Comparison of ENCODE assay signal across 1 cellular context in genomic region chr1:32107742-32108661, GRCh38.
TF ChIP-seq lines count a peak whose summit lies in the region.

KPNA6 (plus strand) TSS chr1:32108056; CDS start chr1:32108131, 75 bp downstream.

TF ChIP-seq in HepG2, 621 proteins besides CTCF, POLR2A, EP300 and RAD21 (continued from another document and continues in another):
- TF ChIP-seq, protein P1, sequence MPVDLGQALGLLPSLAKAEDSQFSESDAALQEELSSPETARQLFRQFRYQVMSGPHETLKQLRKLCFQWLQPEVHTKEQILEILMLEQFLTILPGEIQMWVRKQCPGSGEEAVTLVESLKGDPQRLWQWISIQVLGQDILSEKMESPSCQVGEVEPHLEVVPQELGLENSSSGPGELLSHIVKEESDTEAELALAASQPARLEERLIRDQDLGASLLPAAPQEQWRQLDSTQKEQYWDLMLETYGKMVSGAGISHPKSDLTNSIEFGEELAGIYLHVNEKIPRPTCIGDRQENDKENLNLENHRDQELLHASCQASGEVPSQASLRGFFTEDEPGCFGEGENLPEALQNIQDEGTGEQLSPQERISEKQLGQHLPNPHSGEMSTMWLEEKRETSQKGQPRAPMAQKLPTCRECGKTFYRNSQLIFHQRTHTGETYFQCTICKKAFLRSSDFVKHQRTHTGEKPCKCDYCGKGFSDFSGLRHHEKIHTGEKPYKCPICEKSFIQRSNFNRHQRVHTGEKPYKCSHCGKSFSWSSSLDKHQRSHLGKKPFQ (CRISPR knock-in tag; IDR thresholded peaks at IDR 0.05; ENCODE audit: insufficient replicate concordance): peak; percentile 29
- TF ChIP-seq ZNF747 (CRISPR knock-in tag; IDR thresholded peaks at IDR 0.05; ENCODE audit: borderline replicate concordance): no peak
- no peak for TF ChIP-seq JUN (CRISPR knock-in tag; IDR thresholded peaks at IDR 0.05)
- peak; percentile 78 for TF ChIP-seq POLR2G (IDR thresholded peaks at IDR 0.05; ENCODE audit: low read depth, low read length)
- TF ChIP-seq AGO1 (IDR thresholded peaks at IDR 0.05; ENCODE audit: low read depth, low read length, poor library complexity, severe bottlenecking): no peak
- no peak for TF ChIP-seq ATF7-NPFF (CRISPR knock-in tag; IDR thresholded peaks at IDR 0.05; ENCODE audit: low read depth)
- TF ChIP-seq, protein P2, sequence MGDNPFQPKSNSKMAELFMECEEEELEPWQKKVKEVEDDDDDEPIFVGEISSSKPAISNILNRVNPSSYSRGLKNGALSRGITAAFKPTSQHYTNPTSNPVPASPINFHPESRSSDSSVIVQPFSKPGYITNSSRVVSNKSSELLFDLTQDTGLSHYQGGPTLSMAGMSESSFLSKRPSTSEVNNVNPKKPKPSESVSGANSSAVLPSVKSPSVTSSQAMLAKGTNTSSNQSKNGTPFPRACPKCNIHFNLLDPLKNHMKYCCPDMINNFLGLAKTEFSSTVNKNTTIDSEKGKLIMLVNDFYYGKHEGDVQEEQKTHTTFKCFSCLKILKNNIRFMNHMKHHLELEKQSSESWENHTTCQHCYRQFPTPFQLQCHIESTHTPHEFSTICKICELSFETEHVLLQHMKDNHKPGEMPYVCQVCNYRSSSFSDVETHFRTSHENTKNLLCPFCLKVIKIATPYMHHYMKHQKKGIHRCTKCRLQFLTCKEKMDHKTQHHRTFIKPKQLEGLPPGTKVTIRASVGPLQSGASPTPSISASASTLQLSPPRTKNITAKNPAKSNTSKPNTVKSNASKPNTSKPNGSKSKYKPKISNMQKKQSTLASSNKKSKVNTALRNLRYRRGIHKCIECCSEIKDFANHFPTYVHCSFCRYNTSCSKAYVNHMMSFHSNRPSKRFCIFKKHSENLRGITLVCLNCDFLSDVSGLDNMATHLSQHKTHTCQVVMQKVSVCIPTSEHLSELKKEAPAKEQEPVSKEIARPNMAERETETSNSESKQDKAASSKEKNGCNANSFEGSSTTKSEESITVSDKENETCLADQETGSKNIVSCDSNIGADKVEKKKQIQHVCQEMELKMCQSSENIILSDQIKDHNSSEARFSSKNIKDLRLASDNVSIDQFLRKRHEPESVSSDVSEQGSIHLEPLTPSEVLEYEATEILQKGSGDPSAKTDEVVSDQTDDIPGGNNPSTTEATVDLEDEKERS (CRISPR knock-in tag; IDR thresholded peaks at IDR 0.05): no peak
- peak; percentile 44; the same call in 1 of the 2 replicates for TF ChIP-seq TEF (CRISPR knock-in tag; IDR thresholded peaks at IDR 0.05)
- no peak for TF ChIP-seq KDM1A (CRISPR knock-in tag; IDR thresholded peaks at IDR 0.05)
- TF ChIP-seq, protein P3, sequence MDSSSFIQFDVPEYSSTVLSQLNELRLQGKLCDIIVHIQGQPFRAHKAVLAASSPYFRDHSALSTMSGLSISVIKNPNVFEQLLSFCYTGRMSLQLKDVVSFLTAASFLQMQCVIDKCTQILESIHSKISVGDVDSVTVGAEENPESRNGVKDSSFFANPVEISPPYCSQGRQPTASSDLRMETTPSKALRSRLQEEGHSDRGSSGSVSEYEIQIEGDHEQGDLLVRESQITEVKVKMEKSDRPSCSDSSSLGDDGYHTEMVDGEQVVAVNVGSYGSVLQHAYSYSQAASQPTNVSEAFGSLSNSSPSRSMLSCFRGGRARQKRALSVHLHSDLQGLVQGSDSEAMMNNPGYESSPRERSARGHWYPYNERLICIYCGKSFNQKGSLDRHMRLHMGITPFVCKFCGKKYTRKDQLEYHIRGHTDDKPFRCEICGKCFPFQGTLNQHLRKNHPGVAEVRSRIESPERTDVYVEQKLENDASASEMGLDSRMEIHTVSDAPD (CRISPR knock-in tag; IDR thresholded peaks at IDR 0.05): no peak; the same call in 1 of the 2 replicates
- TF ChIP-seq ZNF121 (CRISPR knock-in tag; IDR thresholded peaks at IDR 0.05): 0 out of 2 replicates have a peak, but pooled peaks have one; percentile 55
- TF ChIP-seq ZNF282 (IDR thresholded peaks at IDR 0.05; ENCODE audit: partially characterized antibody): no peak
- TF ChIP-seq CCDC6 (CRISPR knock-in tag; IDR thresholded peaks at IDR 0.05): 0 out of 2 replicates have a peak, but pooled peaks have one; percentile 32
- TF ChIP-seq ZNF740 (CRISPR knock-in tag; IDR thresholded peaks at IDR 0.05): 0 out of 2 replicates have a peak, but pooled peaks have one; percentile 44
- no peak for TF ChIP-seq ZNF292 (CRISPR knock-in tag; IDR thresholded peaks at IDR 0.05; ENCODE audit: borderline replicate concordance, low read depth)
- no peak for TF ChIP-seq ZSCAN12 (CRISPR knock-in tag; IDR thresholded peaks at IDR 0.05)
- TF ChIP-seq ATRX (CRISPR knock-in tag; IDR thresholded peaks at IDR 0.05; ENCODE audit: borderline replicate concordance): no peak
- 0 out of 2 replicates have a peak, but pooled peaks have one; percentile 77 for TF ChIP-seq SIN3A (IDR thresholded peaks at IDR 0.05; ENCODE audit: borderline replicate concordance, low read depth, low read length)
- no peak for TF ChIP-seq CHCHD3 (CRISPR knock-in tag; IDR thresholded peaks at IDR 0.05)
- TF ChIP-seq PAF1 (CRISPR knock-in tag; IDR thresholded peaks at IDR 0.05): no peak
- TF ChIP-seq THYN1 (CRISPR knock-in tag; IDR thresholded peaks at IDR 0.05; ENCODE audit: borderline replicate concordance, low read depth): no peak
- peak; percentile 20; the same call in 1 of the 2 replicates for TF ChIP-seq TFAP4 (IDR thresholded peaks at IDR 0.05; ENCODE audit: borderline replicate concordance, low read depth)
- no peak for TF ChIP-seq ZMAT5 (CRISPR knock-in tag; IDR thresholded peaks at IDR 0.05; ENCODE audit: borderline replicate concordance, low read depth)
- TF ChIP-seq KAT8 (CRISPR knock-in tag; IDR thresholded peaks at IDR 0.05): peak; percentile 88
- no peak; the same call in 1 of the 2 replicates for TF ChIP-seq MXD4 (CRISPR knock-in tag; IDR thresholded peaks at IDR 0.05)
- TF ChIP-seq FOXM1 (CRISPR knock-in tag; IDR thresholded peaks at IDR 0.05): no peak
- no peak for TF ChIP-seq ZFP36L2 (CRISPR knock-in tag; IDR thresholded peaks at IDR 0.05)
- TF ChIP-seq, protein P4, sequence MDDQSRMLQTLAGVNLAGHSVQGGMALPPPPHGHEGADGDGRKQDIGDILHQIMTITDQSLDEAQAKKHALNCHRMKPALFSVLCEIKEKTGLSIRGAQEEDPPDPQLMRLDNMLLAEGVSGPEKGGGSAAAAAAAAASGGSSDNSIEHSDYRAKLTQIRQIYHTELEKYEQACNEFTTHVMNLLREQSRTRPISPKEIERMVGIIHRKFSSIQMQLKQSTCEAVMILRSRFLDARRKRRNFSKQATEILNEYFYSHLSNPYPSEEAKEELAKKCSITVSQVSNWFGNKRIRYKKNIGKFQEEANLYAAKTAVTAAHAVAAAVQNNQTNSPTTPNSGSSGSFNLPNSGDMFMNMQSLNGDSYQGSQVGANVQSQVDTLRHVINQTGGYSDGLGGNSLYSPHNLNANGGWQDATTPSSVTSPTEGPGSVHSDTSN (CRISPR knock-in tag; IDR thresholded peaks at IDR 0.05; ENCODE audit: borderline replicate concordance): no peak
- no peak for TF ChIP-seq ZNF431 (CRISPR knock-in tag; IDR thresholded peaks at IDR 0.05; ENCODE audit: borderline replicate concordance, low read depth)
- TF ChIP-seq RCOR2 (CRISPR knock-in tag; IDR thresholded peaks at IDR 0.05): no peak
- peak; percentile 71 for TF ChIP-seq MED1 (CRISPR knock-in tag; IDR thresholded peaks at IDR 0.05)
- TF ChIP-seq THAP11 (CRISPR knock-in tag; IDR thresholded peaks at IDR 0.05): peak; percentile 87
- peak; percentile 85; the same call in 1 of the 2 replicates for TF ChIP-seq ZNF33A (CRISPR knock-in tag; IDR thresholded peaks at IDR 0.05; ENCODE audit: borderline replicate concordance)
- no peak for TF ChIP-seq ZNF20 (CRISPR knock-in tag; IDR thresholded peaks at IDR 0.05)
- TF ChIP-seq ZNF296 (CRISPR knock-in tag; conservative IDR thresholded peaks at IDR 0.05): 0 out of 2 replicates have a peak, but pooled peaks have one; percentile 78
- no peak for TF ChIP-seq SKI (IDR thresholded peaks at IDR 0.05; ENCODE audit: partially characterized antibody)
- TF ChIP-seq, protein P5, sequence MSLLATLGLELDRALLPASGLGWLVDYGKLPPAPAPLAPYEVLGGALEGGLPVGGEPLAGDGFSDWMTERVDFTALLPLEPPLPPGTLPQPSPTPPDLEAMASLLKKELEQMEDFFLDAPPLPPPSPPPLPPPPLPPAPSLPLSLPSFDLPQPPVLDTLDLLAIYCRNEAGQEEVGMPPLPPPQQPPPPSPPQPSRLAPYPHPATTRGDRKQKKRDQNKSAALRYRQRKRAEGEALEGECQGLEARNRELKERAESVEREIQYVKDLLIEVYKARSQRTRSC (CRISPR knock-in tag; IDR thresholded peaks at IDR 0.05; ENCODE audit: low read depth): no peak
- TF ChIP-seq ZFP1 (CRISPR knock-in tag; IDR thresholded peaks at IDR 0.05): no peak
- peak; percentile 66; the same call in 1 of the 2 replicates for TF ChIP-seq ZNF446 (CRISPR knock-in tag; IDR thresholded peaks at IDR 0.05)
- TF ChIP-seq SRSF9 (IDR thresholded peaks at IDR 0.05; ENCODE audit: borderline replicate concordance, insufficient read depth, low read depth, low read length, poor library complexity, severe bottlenecking): no peak
- TF ChIP-seq WIZ (CRISPR knock-in tag; IDR thresholded peaks at IDR 0.05): no peak
- TF ChIP-seq ZNF432 (CRISPR knock-in tag; IDR thresholded peaks at IDR 0.05; ENCODE audit: borderline replicate concordance): no peak
- no peak for TF ChIP-seq ATF1 (CRISPR knock-in tag; IDR thresholded peaks at IDR 0.05)
- peak; percentile 75; the same call in 1 of the 2 replicates for TF ChIP-seq ZNF543 (CRISPR knock-in tag; IDR thresholded peaks at IDR 0.05)
- TF ChIP-seq TCF7L2 (IDR thresholded peaks at IDR 0.05; ENCODE audit: low read depth, low read length): no peak
- TF ChIP-seq ZSCAN9 (CRISPR knock-in tag; IDR thresholded peaks at IDR 0.05; ENCODE audit: borderline replicate concordance): no peak
- TF ChIP-seq SIX1 (CRISPR knock-in tag; IDR thresholded peaks at IDR 0.05; ENCODE audit: borderline replicate concordance): peak; percentile 48; the same call in 1 of the 2 replicates
- TF ChIP-seq ZNF784 (CRISPR knock-in tag; IDR thresholded peaks at IDR 0.05; ENCODE audit: borderline replicate concordance): peak; percentile 20; the same call in 1 of the 2 replicates
- no peak for TF ChIP-seq ZNF781 (CRISPR knock-in tag; IDR thresholded peaks at IDR 0.05; ENCODE audit: borderline replicate concordance, not compliant biosample characterization)
- no peak for TF ChIP-seq SMARCE1 (IDR thresholded peaks at IDR 0.05; ENCODE audit: borderline replicate concordance)
- peak; percentile 50; the same call in 1 of the 2 replicates for TF ChIP-seq ELF1 (CRISPR knock-in tag; IDR thresholded peaks at IDR 0.05)
- no peak for TF ChIP-seq NR3C1 (CRISPR knock-in tag; IDR thresholded peaks at IDR 0.05)
- TF ChIP-seq ZNF24 (IDR thresholded peaks at IDR 0.05): no peak
- TF ChIP-seq ZNF782 (CRISPR knock-in tag; IDR thresholded peaks at IDR 0.05; ENCODE audit: borderline replicate concordance): no peak
- TF ChIP-seq, protein P6, sequence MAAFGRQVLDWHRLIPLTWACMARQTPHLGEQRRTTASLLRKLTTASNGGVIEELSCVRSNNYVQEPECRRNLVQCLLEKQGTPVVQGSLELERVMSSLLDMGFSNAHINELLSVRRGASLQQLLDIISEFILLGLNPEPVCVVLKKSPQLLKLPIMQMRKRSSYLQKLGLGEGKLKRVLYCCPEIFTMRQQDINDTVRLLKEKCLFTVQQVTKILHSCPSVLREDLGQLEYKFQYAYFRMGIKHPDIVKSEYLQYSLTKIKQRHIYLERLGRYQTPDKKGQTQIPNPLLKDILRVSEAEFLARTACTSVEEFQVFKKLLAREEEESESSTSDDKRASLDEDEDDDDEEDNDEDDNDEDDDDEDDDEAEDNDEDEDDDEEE (CRISPR knock-in tag; IDR thresholded peaks at IDR 0.05): peak; percentile 60; the same call in 1 of the 2 replicates
- TF ChIP-seq FOXA3 (CRISPR knock-in tag; IDR thresholded peaks at IDR 0.05): peak; percentile 49
- TF ChIP-seq ZNF644 (CRISPR knock-in tag; IDR thresholded peaks at IDR 0.05; ENCODE audit: low read depth): 0 out of 2 replicates have a peak, but pooled peaks have one; percentile 10
